In the genomic region with DNA sequence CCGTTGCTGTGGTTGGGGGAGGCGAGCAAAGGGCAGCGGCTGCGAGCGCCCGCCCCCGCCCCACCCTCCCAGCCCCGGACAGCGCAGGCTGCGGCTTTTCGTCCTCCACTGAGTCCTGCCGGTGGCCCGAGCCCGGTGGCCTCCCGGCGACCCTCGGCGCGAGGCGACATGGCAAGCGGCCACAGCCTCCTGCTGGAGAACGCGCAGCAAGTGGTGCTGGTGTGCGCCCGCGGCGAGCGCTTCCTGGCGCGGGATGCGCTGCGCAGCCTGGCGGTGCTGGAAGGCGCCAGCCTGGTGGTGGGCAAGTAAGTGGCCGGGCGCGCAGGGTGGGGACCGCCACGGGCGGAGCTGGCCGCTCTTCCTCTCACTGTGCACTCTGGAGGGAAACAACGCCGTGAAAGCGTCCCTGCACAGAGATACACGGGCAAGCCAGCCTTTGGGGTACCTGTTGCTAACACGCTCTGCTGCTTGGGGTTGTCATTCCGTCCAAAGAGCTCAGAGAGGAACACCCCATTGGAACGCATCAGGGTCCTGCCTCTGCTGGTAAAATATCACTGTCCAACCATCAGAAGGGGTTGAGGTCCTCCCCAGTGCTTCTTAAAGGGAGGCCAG, we compare ENCODE assay signal across 8 cellular contexts. TPM values are rescaled to one million over a fixed set of nuclear protein-coding genes. Genes with fewer than 3 reads are reported as not detected.
A peak's percentile ranks its signal among the peaks of the same experiment; 100 is the strongest.
DNase-seq lines count a peak whose midpoint lies in the region; ATAC-seq, FAIRE-seq and TF ChIP-seq lines count a peak whose summit lies in the region.

A gene with protein sequence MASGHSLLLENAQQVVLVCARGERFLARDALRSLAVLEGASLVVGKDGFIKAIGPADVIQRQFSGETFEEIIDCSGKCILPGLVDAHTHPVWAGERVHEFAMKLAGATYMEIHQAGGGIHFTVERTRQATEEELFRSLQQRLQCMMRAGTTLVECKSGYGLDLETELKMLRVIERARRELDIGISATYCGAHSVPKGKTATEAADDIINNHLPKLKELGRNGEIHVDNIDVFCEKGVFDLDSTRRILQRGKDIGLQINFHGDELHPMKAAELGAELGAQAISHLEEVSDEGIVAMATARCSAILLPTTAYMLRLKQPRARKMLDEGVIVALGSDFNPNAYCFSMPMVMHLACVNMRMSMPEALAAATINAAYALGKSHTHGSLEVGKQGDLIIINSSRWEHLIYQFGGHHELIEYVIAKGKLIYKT (plus strand): TSS at position 101 of the 612 bp plus-strand sequence. CDS start 68 bp downstream, at position 169.

- no peaks in the 10 kb centered on the region for H3K9me3 ChIP-seq in pancreas

- H3K4me1 ChIP-seq in pancreas, result peaks cover 0 to 7% (median 0%) of the 10 kb centered on the region in 3 donors
- H3K4me1 ChIP-seq in urinary bladder (ENCODE audit: insufficient read depth), result no peaks in the 10 kb centered on the region

- FAIRE-seq in pancreas (lab: Jason Lieb, UNC), result no peak

- 0 to 1% methylated on average over 43 to 48 of the region's 48 CpGs for WGBS in pancreas, 2 donors
- WGBS in urinary bladder, result under 1% methylated on average over 48 of the region's 48 CpGs

- H3K4me3 ChIP-seq in pancreas (peak within 1 kb of the TSS; percentile 63 to 85 (median 73)), urinary bladder (ENCODE audit: low read depth, low read length) (peak within 1 kb of the TSS; percentile 77)

- H3K27ac ChIP-seq in pancreas (peak within 1 kb of the TSS; percentile 61 to 89 (median 79)), urinary bladder (ENCODE audit: low read depth) (peak within 1 kb of the TSS; percentile 62)

- peak; percentile 66 for DNase-seq in CD1c-positive myeloid dendritic cell (ENCODE audit: extremely low spot score)
- peak; percentile 52 for DNase-seq in RPMI7951 (ENCODE audit: low read depth)
- DNase-seq in activated naive CD4-positive, alpha-beta T cell treated with Interleukin-2 at 50 U/mL for 16 hours, result peak; percentile 60
- peak; percentile 56 for DNase-seq in glomerular visceral epithelial cell (ENCODE audit: extremely low spot score)
- peak in 5 of 6 donors; percentile 34 to 85 (median 58) for DNase-seq in pancreas

- H3K27me3 ChIP-seq in pancreas, result no peaks in the 10 kb centered on the region

- intact Hi-C loops in pancreas (cut with DNase I), result no loop called here

- peak in 2 of 4 donors; percentile 7 to 10 for TF ChIP-seq CTCF in pancreas (IDR thresholded peaks at IDR 0.05)

- H3K36me3 ChIP-seq in pancreas, result no peaks in the 10 kb centered on the region
- no peaks in the 10 kb centered on the region for H3K36me3 ChIP-seq in urinary bladder (ENCODE audit: insufficient read depth)

- ATAC-seq in GM19372 (IDR thresholded peaks at IDR 0.05; ENCODE audit: low read depth, unreplicated experiment) (peak; percentile 59), HG03457 (IDR thresholded peaks at IDR 0.05; ENCODE audit: unreplicated experiment) (peak; percentile 47), pancreas (peak; percentile 64 to 81 (median 70))

RNA-seq across cellular contexts. Expression of the gene that starts here (rescaled TPM):
- total RNA-seq in RPMI7951 (2014; rRNA removed; shearing (Covaris generic)), result 0.39 and 1.6 TPM in 2 replicates
- 1 to 10 TPM in 2 of 6 donors, under 1 TPM in 4; 0.55 to 1.1 (median 0.81) TPM for total RNA-seq in pancreas
- 1 to 10 TPM; 1.1 to 1.8 TPM for polyA plus RNA-seq in pancreas
- 0.16 TPM for total RNA-seq in urinary bladder
- 0.80 TPM for polyA plus RNA-seq in urinary bladder

Comparison
In these comparisons a context has a peak if more than half of its experiments do, and no peak if none do; other contexts are left out.
1. Peak in every context shown above with its lines: DNase-seq, ATAC-seq, H3K4me3 ChIP-seq and H3K27ac ChIP-seq.